In genomic region chr3:113094514-113094913, GRCh38 we compare ENCODE assay signal across 24 cellular contexts.
"Had no signal": no experiment of that assay in that cellular context is flagged by ENCODE, and none has a peak within 500 bp of the region (broad histone marks: within the 10 kb centered on the region; RNA-seq: fewer than 3 reads in every experiment).

No MANE protein-coding gene starts in this region.

- H3K4me1 Mint-ChIP-seq: activated T-helper 17 cell treated with anti-CD3 and anti-CD28 coated beads, Interleukin-2, amount 50 U/mL, for 72 hours; immature natural killer cell; stimulated activated effector memory CD8-positive, alpha-beta T cell treated with anti-CD3 and anti-CD28 coated beads, Interleukin-12 subunit alpha, Interleukin-12 subunit beta, amount 100 ng/mL, for 72 hours; stimulated activated naive CD8-positive, alpha-beta T cell treated with anti-CD3 and anti-CD28 coated beads, Interleukin-15, amount 100 ng/mL, for 72 hours had no signal

- H3K9me3 ChIP-seq: uterus had no signal

- H3K9me3 Mint-ChIP-seq: activated B cell treated with CpG ODN at 0.5 μM for 24 hours; activated naive CD4-positive, alpha-beta T cell treated with anti-CD3 and anti-CD28 coated beads, Interleukin-2, amount 50 U/mL, for 72 hours; activated T-cell treated with anti-CD3 and anti-CD28 coated beads, Interleukin-2, amount 50 U/mL, for 24 hours; activated T-helper 17 cell treated with anti-CD3 and anti-CD28 coated beads, Interleukin-2, amount 50 U/mL, for 72 hours; immature natural killer cell; natural killer cell treated with Interleukin-12 subunit alpha and Interleukin-12 subunit beta and Interleukin-15 and Interleukin-18, amount 100 ng/mL, for 72 hours; stimulated activated effector memory CD8-positive, alpha-beta T cell treated with anti-CD3 and anti-CD28 coated beads, Interleukin-12 subunit alpha, Interleukin-12 subunit beta, amount 100 ng/mL, for 72 hours; stimulated activated naive CD8-positive, alpha-beta T cell treated with anti-CD3 and anti-CD28 coated beads, Interleukin-15, amount 100 ng/mL, for 72 hours had no signal

- H3K27me3 ChIP-seq: brain microvascular endothelial cell, tibial artery, uterus had no signal

- H3K4me1 ChIP-seq: left ventricle myocardium inferior, tibial artery, uterus had no signal

- H3K27ac ChIP-seq: brain microvascular endothelial cell, left ventricle myocardium inferior, tibial artery, uterus had no signal

- H3K4me3 Mint-ChIP-seq: activated B cell treated with CpG ODN at 0.5 μM for 24 hours; activated CD4-positive, alpha-beta T cell treated with anti-CD3 and anti-CD28 coated beads for 36 hours; activated T-cell treated with anti-CD3 and anti-CD28 coated beads, Interleukin-2, amount 50 U/mL, for 24 hours; activated T-helper 17 cell treated with anti-CD3 and anti-CD28 coated beads, Interleukin-2, amount 50 U/mL, for 72 hours; immature natural killer cell; natural killer cell treated with Interleukin-12 subunit alpha and Interleukin-12 subunit beta and Interleukin-15 and Interleukin-18, amount 100 ng/mL, for 72 hours; stimulated activated effector memory CD8-positive, alpha-beta T cell treated with anti-CD3 and anti-CD28 coated beads, Interleukin-12 subunit alpha, Interleukin-12 subunit beta, amount 100 ng/mL, for 72 hours; stimulated activated naive CD8-positive, alpha-beta T cell treated with anti-CD3 and anti-CD28 coated beads, Interleukin-15, amount 100 ng/mL, for 72 hours had no signal

- ATAC-seq: activated CD4-positive, alpha-beta T cell treated with anti-CD3 and anti-CD28 coated beads for 36 hours; activated naive CD4-positive, alpha-beta T cell treated with anti-CD3 and anti-CD28 coated beads, Interleukin-2, amount 50 U/mL, for 72 hours; activated T-helper 17 cell treated with anti-CD3 and anti-CD28 coated beads, Interleukin-2, amount 50 U/mL, for 72 hours; natural killer cell treated with Interleukin-12 subunit alpha and Interleukin-12 subunit beta and Interleukin-15 and Interleukin-18, amount 100 ng/mL, for 72 hours; sciatic nerve; stimulated activated effector memory CD8-positive, alpha-beta T cell treated with anti-CD3 and anti-CD28 coated beads, Interleukin-12 subunit alpha, Interleukin-12 subunit beta, amount 100 ng/mL, for 72 hours; stimulated activated naive CD8-positive, alpha-beta T cell treated with anti-CD3 and anti-CD28 coated beads, Interleukin-15, amount 100 ng/mL, for 72 hours had no signal

- H3K4me3 ChIP-seq: left ventricle myocardium inferior, tibial artery, uterus had no signal

- H3K36me3 Mint-ChIP-seq: stimulated activated effector memory CD8-positive, alpha-beta T cell treated with anti-CD3 and anti-CD28 coated beads, Interleukin-12 subunit alpha, Interleukin-12 subunit beta, amount 100 ng/mL, for 72 hours had no signal

- H3K36me3 ChIP-seq: brain microvascular endothelial cell, left ventricle myocardium inferior, tibial artery, uterus had no signal

- H3K27ac Mint-ChIP-seq: activated B cell treated with CpG ODN at 0.5 μM for 24 hours; activated CD4-positive, alpha-beta T cell treated with anti-CD3 and anti-CD28 coated beads for 36 hours; activated T-cell treated with anti-CD3 and anti-CD28 coated beads, Interleukin-2, amount 50 U/mL, for 24 hours; activated T-helper 17 cell treated with anti-CD3 and anti-CD28 coated beads, Interleukin-2, amount 50 U/mL, for 72 hours; immature natural killer cell; natural killer cell treated with Interleukin-12 subunit alpha and Interleukin-12 subunit beta and Interleukin-15 and Interleukin-18, amount 100 ng/mL, for 72 hours; stimulated activated effector memory CD8-positive, alpha-beta T cell treated with anti-CD3 and anti-CD28 coated beads, Interleukin-12 subunit alpha, Interleukin-12 subunit beta, amount 100 ng/mL, for 72 hours; stimulated activated naive CD8-positive, alpha-beta T cell treated with anti-CD3 and anti-CD28 coated beads, Interleukin-15, amount 100 ng/mL, for 72 hours had no signal

- H3K27me3 Mint-ChIP-seq: activated B cell treated with CpG ODN at 0.5 μM for 24 hours; activated CD4-positive, alpha-beta T cell treated with anti-CD3 and anti-CD28 coated beads for 36 hours; activated T-cell treated with anti-CD3 and anti-CD28 coated beads, Interleukin-2, amount 50 U/mL, for 24 hours; activated T-helper 17 cell treated with anti-CD3 and anti-CD28 coated beads, Interleukin-2, amount 50 U/mL, for 72 hours; stimulated activated naive CD8-positive, alpha-beta T cell treated with anti-CD3 and anti-CD28 coated beads, Interleukin-15, amount 100 ng/mL, for 72 hours had no signal

- DNase-seq: activated B cell treated with CpG ODN at 0.5 μM for 24 hours; activated CD4-positive, alpha-beta T cell treated with anti-CD3 and anti-CD28 coated beads for 36 hours; activated CD4-positive, alpha-beta T cell treated with anti-CD3 and anti-CD28 coated beads, Interleukin-2, amount 50 U/mL, for 4 hours; activated CD8-positive, alpha-beta memory T cell treated with anti-CD3 and anti-CD28 coated beads for 24 hours; activated CD8-positive, alpha-beta memory T cell treated with anti-CD3 and anti-CD28 coated beads, Interleukin-2, amount 50 U/mL, for 4 hours; activated T-cell treated with anti-CD3 and anti-CD28 coated beads, Interleukin-2, amount 50 U/mL, for 24 hours; aorta; brain microvascular endothelial cell; caudate nucleus; immature natural killer cell; kidney glomerular epithelial cell; left ventricle myocardium inferior; posterior cingulate gyrus; small intestine; stimulated activated CD4-positive, alpha-beta T cell treated with anti-CD3 and anti-CD28 coated beads, Interleukin-2, amount 100 ng/mL, for 24 hours; stimulated activated naive CD8-positive, alpha-beta T cell treated with anti-CD3 and anti-CD28 coated beads, Interleukin-15, amount 100 ng/mL, for 72 hours; T-helper 9 cell; tibial artery; uterus had no signal
